In the genomic region with DNA sequence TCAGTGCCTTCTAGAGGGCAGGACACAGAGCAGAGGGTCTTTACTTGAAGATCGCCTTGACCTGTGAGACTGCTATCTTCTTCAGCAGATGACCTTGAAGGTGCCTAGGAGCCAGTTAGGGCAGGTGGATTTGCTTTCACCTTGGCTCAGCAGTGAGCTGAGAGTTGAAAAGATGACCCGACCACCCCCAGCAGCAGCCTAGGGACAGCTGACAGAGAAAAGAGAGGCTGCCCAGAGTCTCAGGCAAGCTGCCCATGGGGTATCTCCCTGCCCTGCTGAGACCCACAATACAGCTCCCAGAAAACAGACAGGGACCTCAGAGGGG, we compare ENCODE assay signal across 1 cellular context.
TF ChIP-seq lines count a peak whose summit lies in the region.

No MANE protein-coding gene starts in this region.

TF ChIP-seq in IMR-90, 13 proteins besides CTCF, POLR2A, EP300 and RAD21:
- TF ChIP-seq RCOR1 (IDR thresholded peaks at IDR 0.05; ENCODE audit: insufficient replicate concordance, low read length), result no peak
- TF ChIP-seq, protein P1, sequence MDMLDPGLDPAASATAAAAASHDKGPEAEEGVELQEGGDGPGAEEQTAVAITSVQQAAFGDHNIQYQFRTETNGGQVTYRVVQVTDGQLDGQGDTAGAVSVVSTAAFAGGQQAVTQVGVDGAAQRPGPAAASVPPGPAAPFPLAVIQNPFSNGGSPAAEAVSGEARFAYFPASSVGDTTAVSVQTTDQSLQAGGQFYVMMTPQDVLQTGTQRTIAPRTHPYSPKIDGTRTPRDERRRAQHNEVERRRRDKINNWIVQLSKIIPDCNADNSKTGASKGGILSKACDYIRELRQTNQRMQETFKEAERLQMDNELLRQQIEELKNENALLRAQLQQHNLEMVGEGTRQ (IDR thresholded peaks at IDR 0.05; ENCODE audit: low read depth, low read length), result no peak
- TF ChIP-seq CEBPB (IDR thresholded peaks at IDR 0.05; ENCODE audit: low read depth, low read length), result no peak
- TF ChIP-seq CHD1 (IDR thresholded peaks at IDR 0.05; ENCODE audit: low read depth, low read length), result no peak
- TF ChIP-seq RFX5 (IDR thresholded peaks at IDR 0.05; ENCODE audit: low read depth, low read length), result no peak
- no peak for TF ChIP-seq NFE2L2 (IDR thresholded peaks at IDR 0.05; ENCODE audit: low read depth, low read length)
- TF ChIP-seq, protein P2, sequence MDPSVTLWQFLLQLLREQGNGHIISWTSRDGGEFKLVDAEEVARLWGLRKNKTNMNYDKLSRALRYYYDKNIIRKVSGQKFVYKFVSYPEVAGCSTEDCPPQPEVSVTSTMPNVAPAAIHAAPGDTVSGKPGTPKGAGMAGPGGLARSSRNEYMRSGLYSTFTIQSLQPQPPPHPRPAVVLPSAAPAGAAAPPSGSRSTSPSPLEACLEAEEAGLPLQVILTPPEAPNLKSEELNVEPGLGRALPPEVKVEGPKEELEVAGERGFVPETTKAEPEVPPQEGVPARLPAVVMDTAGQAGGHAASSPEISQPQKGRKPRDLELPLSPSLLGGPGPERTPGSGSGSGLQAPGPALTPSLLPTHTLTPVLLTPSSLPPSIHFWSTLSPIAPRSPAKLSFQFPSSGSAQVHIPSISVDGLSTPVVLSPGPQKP (IDR thresholded peaks at IDR 0.05; ENCODE audit: borderline replicate concordance, low read depth, low read length), result no peak
- TF ChIP-seq MXI1 (IDR thresholded peaks at IDR 0.05; ENCODE audit: borderline replicate concordance, low read depth, low read length), result no peak
- TF ChIP-seq MAFK (IDR thresholded peaks at IDR 0.05; ENCODE audit: low read depth, low read length), result no peak
- TF ChIP-seq BHLHE40 (IDR thresholded peaks at IDR 0.05; ENCODE audit: low read depth, low read length), result no peak
- TF ChIP-seq MAZ (IDR thresholded peaks at IDR 0.05; ENCODE audit: borderline replicate concordance, low read depth, low read length), result no peak
- TF ChIP-seq SMC3 (IDR thresholded peaks at IDR 0.05; ENCODE audit: low read depth, low read length), result no peak
- TF ChIP-seq FOS (IDR thresholded peaks at IDR 0.05; ENCODE audit: low read depth, low read length), result no peak
